Comparison of ENCODE assay signal across 8 cellular contexts in genomic region chr16:28188085-28188916, GRCh38. TPM values are rescaled to one million over a fixed set of nuclear protein-coding genes. Genes with fewer than 3 reads are reported as not detected.
DNase-seq lines count a peak whose midpoint lies in the region; ATAC-seq and TF ChIP-seq lines count a peak whose summit lies in the region.

No MANE protein-coding gene starts in this region.

- peaks cover 100% of the 10 kb centered on the region for H3K79me2 ChIP-seq in GM23338 (replicated peaks; ENCODE audit: insufficient read depth)

- H3K4me1 Mint-ChIP-seq in CD8-positive, alpha-beta T cell (ENCODE audit: low read depth) = peaks cover 87% of the 10 kb centered on the region
- H3K4me1 Mint-ChIP-seq in GM23338 = peaks cover 30% of the 10 kb centered on the region
- H3K4me1 Mint-ChIP-seq in WTC11 = peaks cover 30% of the 10 kb centered on the region

- intact Hi-C loops in CD8-positive, alpha-beta T cell (cut with DNase I, micrococcal nuclease) = no loop called here
- intact Hi-C loops in colonic mucosa (cut with DNase I) = no loop called here

- no peaks in the 10 kb centered on the region for H3F3A ChIP-seq in GM23338 (replicated peaks; ENCODE audit: low read depth)

- no peaks in the 10 kb centered on the region for H3K27me3 ChIP-seq in CD8-positive, alpha-beta T cell (ENCODE audit: insufficient read depth, low read length)
- H3K27me3 ChIP-seq in colonic mucosa (no peaks in the 10 kb centered on the region), GM23338 (ENCODE audit: insufficient read depth) (no peaks in the 10 kb centered on the region)

- peak overlapping the region; percentile 26 for H3K27ac ChIP-seq in CD8-positive, alpha-beta T cell (ENCODE audit: low read depth, low read length)
- H3K27ac ChIP-seq in colonic mucosa (peak overlapping the region; percentile 23), GM23338 (ENCODE audit: low read depth) (no peak overlapping the region; the same call in 1 of the 2 replicates), caudate nucleus (ENCODE audit: low read depth, low read length) (no peak overlapping the region)

- peak overlapping the region; percentile 66 for H3K4me3 Mint-ChIP-seq in CD8-positive, alpha-beta T cell
- H3K4me3 Mint-ChIP-seq in GM23338 (no peak overlapping the region), WTC11 (no peak overlapping the region)

- POLR2A ChIA-PET in CD8-positive, alpha-beta T cell (lab: Charles Lee) = interaction anchor here (0.9 to 2.3 kb wide), 7 partner anchors 22 to 48 kb away, joined by 3 to 12 read pairs (median 4); no protein-coding TSS in a partner anchor
- POLR2A ChIA-PET in WTC11 (lab: Charles Lee) = no interaction called here

- no peak for DNase-seq in CD8-positive, alpha-beta T cell
- DNase-seq in colonic mucosa (no peak), GM23338 (ENCODE audit: low spot score) (no peak), caudate nucleus (lab: John Stamatoyannopoulos, UW) (no peak), WTC11 (ENCODE audit: low spot score) (no peak), DMS153 treated with DMSO at 0.1 percent for 48 hours (lab: John Stamatoyannopoulos, UW; ENCODE audit: unreplicated experiment) (no peak)

- peaks cover 62% of the 10 kb centered on the region for H3K36me3 Mint-ChIP-seq in CD8-positive, alpha-beta T cell
- H3K36me3 Mint-ChIP-seq in GM23338 (ENCODE audit: low read depth) = peaks cover 19% of the 10 kb centered on the region
- H3K36me3 Mint-ChIP-seq in WTC11 = peaks cover 19% of the 10 kb centered on the region

- H3K4me3 ChIP-seq in CD8-positive, alpha-beta T cell (ENCODE audit: low read depth, low read length) = peak overlapping the region; percentile 21
- H3K4me3 ChIP-seq in colonic mucosa (no peak overlapping the region), GM23338 (no peak overlapping the region)

- no peaks in the 10 kb centered on the region for H3K9me3 ChIP-seq in CD8-positive, alpha-beta T cell (ENCODE audit: low read length)
- no peaks in the 10 kb centered on the region for H3K9me3 ChIP-seq in colonic mucosa

- H3K9me2 ChIP-seq in GM23338 (ENCODE audit: insufficient read depth) = no peaks in the 10 kb centered on the region

- peaks cover 3% of the 10 kb centered on the region for H3K9me3 Mint-ChIP-seq in CD8-positive, alpha-beta T cell
- H3K9me3 Mint-ChIP-seq in GM23338 = 0 out of 3 replicates have a peak, but pooled peaks cover 3% of the 10 kb centered on the region
- H3K9me3 Mint-ChIP-seq in WTC11 = peaks cover 5% of the 10 kb centered on the region

- CTCF ChIA-PET in CD8-positive, alpha-beta T cell (lab: Charles Lee) = interaction anchor here (0.8 to 3.1 kb wide), 7 partner anchors 11 to 51 kb away, joined by 3 to 14 read pairs (median 5); no protein-coding TSS in a partner anchor
- CTCF ChIA-PET in WTC11 (lab: Charles Lee) = interaction anchor here (1.4 kb wide), 2 partner anchors 14 to 30 kb away, joined by 5 to 6 read pairs; no protein-coding TSS in a partner anchor

- H3K36me3 ChIP-seq in CD8-positive, alpha-beta T cell (ENCODE audit: insufficient read depth, low read length) = peaks cover 4% of the 10 kb centered on the region
- H3K36me3 ChIP-seq in colonic mucosa (no peaks in the 10 kb centered on the region), GM23338 (ENCODE audit: insufficient read depth) (no peaks in the 10 kb centered on the region; the same call in 1 of the 2 replicates)

- peaks cover 85% of the 10 kb centered on the region for H3K4me1 ChIP-seq in CD8-positive, alpha-beta T cell (ENCODE audit: insufficient read depth, low read length)
- H3K4me1 ChIP-seq in colonic mucosa (peaks cover under 1% of the 10 kb centered on the region), GM23338 (ENCODE audit: insufficient read depth) (peaks cover 25% of the 10 kb centered on the region)

- H3K4me2 ChIP-seq in GM23338 = no peak overlapping the region

- H2AFZ ChIP-seq in GM23338 = no peak overlapping the region

- TF ChIP-seq CTCF in CD8-positive, alpha-beta T cell (IDR thresholded peaks at IDR 0.05) = no peak
- no peak for TF ChIP-seq CTCF in colonic mucosa (IDR thresholded peaks at IDR 0.05)
- no peak for TF ChIP-seq CTCF in GM23338 (conservative IDR thresholded peaks at IDR 0.05; ENCODE audit: low read depth in 2 of 2)
- TF ChIP-seq CTCF in WTC11 (IDR thresholded peaks at IDR 0.05) = no peak

- H3K27me3 Mint-ChIP-seq in CD8-positive, alpha-beta T cell (ENCODE audit: low read depth) = no peaks in the 10 kb centered on the region
- H3K27me3 Mint-ChIP-seq in GM23338 (ENCODE audit: insufficient read depth, low read depth, poor library complexity) (peaks cover 5% of the 10 kb centered on the region), WTC11 (ENCODE audit: low read depth) (no peaks in the 10 kb centered on the region; the same call in 1 of the 2 replicates)

- ATAC-seq in CD8-positive, alpha-beta T cell = no peak
- ATAC-seq in GM19468 (IDR thresholded peaks at IDR 0.05; ENCODE audit: extremely low read depth, unreplicated experiment) (peak; percentile 49), HG03442 (IDR thresholded peaks at IDR 0.05; ENCODE audit: unreplicated experiment) (peak; percentile 53), GM23338 (no peak), WTC11 (no peak)

- peak overlapping the region; percentile 98 for H3K27ac Mint-ChIP-seq in CD8-positive, alpha-beta T cell
- H3K27ac Mint-ChIP-seq in GM23338 (no peak overlapping the region), WTC11 (no peak overlapping the region)

- no peak overlapping the region for H3K9ac ChIP-seq in colonic mucosa (ENCODE audit: low read depth in 2 of 2, low read length in 2 of 2)

- peaks cover 72% of the 10 kb centered on the region for H4K20me1 ChIP-seq in GM23338 (replicated peaks; ENCODE audit: insufficient read depth)

TF ChIP-seq in GM23338, 12 proteins besides CTCF, POLR2A, EP300 and RAD21 (continues in another document):
- no peak for TF ChIP-seq ZNF114 (CRISPR knock-in tag; IDR thresholded peaks at IDR 0.05)
- TF ChIP-seq STAT1 (IDR thresholded peaks at IDR 0.05; ENCODE audit: unreplicated experiment) = no peak

TF ChIP-seq in WTC11, 78 proteins besides CTCF, POLR2A, EP300 and RAD21:
- TF ChIP-seq STAT6 (CRISPR knock-in tag; conservative IDR thresholded peaks at IDR 0.05; ENCODE audit: low read depth) (no peak), ATF6 (CRISPR knock-in tag; IDR thresholded peaks at IDR 0.05) (no peak), ZNF416 (CRISPR knock-in tag; IDR thresholded peaks at IDR 0.05) (no peak), ZNF396 (CRISPR knock-in tag; IDR thresholded peaks at IDR 0.05; ENCODE audit: borderline replicate concordance) (no peak)
- TF ChIP-seq, protein P1, sequence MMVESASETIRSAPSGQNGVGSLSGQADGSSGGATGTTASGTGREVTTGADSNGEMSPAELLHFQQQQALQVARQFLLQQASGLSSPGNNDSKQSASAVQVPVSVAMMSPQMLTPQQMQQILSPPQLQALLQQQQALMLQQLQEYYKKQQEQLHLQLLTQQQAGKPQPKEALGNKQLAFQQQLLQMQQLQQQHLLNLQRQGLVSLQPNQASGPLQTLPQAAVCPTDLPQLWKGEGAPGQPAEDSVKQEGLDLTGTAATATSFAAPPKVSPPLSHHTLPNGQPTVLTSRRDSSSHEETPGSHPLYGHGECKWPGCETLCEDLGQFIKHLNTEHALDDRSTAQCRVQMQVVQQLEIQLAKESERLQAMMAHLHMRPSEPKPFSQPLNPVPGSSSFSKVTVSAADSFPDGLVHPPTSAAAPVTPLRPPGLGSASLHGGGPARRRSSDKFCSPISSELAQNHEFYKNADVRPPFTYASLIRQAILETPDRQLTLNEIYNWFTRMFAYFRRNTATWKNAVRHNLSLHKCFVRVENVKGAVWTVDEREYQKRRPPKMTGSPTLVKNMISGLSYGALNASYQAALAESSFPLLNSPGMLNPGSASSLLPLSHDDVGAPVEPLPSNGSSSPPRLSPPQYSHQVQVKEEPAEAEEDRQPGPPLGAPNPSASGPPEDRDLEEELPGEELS (CRISPR knock-in tag; IDR thresholded peaks at IDR 0.05) = no peak

RNA-seq across cellular contexts. Expression of gene XPO6, which starts 23.5 kb away (rescaled TPM):
- 100 to 1,000 TPM; 355 to 369 TPM for total RNA-seq in CD8-positive, alpha-beta T cell
- total RNA-seq in colonic mucosa (100 to 1,000 TPM in 1 of 2 donors, 10 to 100 TPM in 1; 77.0 to 144 TPM), WTC11 (2021) (125 to 160 TPM (median 133 TPM) in 3 replicates)
- total RNA-seq in GM23338 (2014; rRNA removed; shearing (Covaris generic)) = 116 and 178 TPM in 2 replicates
- 83.9 and 89.8 TPM in 2 replicates for polyA plus RNA-seq in GM23338 (2016; fragmentation: Nextera tagmentation; extraction: Ambion mirVana)

Comparison
In these comparisons a context has a peak if more than half of its experiments do, and no peak if none do; other contexts are left out.
1. ATAC-seq: peak in GM19468 (single experiment) and HG03442 (single experiment); none in CD8-positive, alpha-beta T cell (single experiment), GM23338 (single experiment) and WTC11 (single experiment).
2. H3K27ac ChIP-seq: peak in CD8-positive, alpha-beta T cell (single experiment) and colonic mucosa (single experiment); none in GM23338 (single experiment) and caudate nucleus (single experiment).